Comparison of ENCODE assay signal across 13 cellular contexts in genomic region chr2:174327559-174327897, GRCh38. TPM values are rescaled to one million over a fixed set of nuclear protein-coding genes. Genes with fewer than 3 reads are reported as not detected.
A peak's percentile ranks its signal among the peaks of the same experiment; 100 is the strongest.
DNase-seq lines count a peak whose midpoint lies in the region; ATAC-seq and TF ChIP-seq lines count a peak whose summit lies in the region.
"Had no signal": no experiment of that assay in that cellular context is flagged by ENCODE, and none has a peak within 500 bp of the region (broad histone marks: within the 10 kb centered on the region; RNA-seq: fewer than 3 reads in every experiment).

No MANE protein-coding gene starts in this region.

- H3K27me3 ChIP-seq in ACC112 (ENCODE audit: insufficient read depth, low read length), result peaks cover 70% of the 10 kb centered on the region
- no peaks in the 10 kb centered on the region for H3K27me3 ChIP-seq in Caco-2 (replicated peaks; ENCODE audit: control insufficient read depth, insufficient read depth, low read length)

- intact Hi-C loops in Caco-2 (cut with micrococcal nuclease; ENCODE audit: unreplicated experiment), result no loop called here

- H2AFZ ChIP-seq in ACC112 (ENCODE audit: low read length, unreplicated experiment), result no peak overlapping the region

- H3K36me3 ChIP-seq in ACC112 (ENCODE audit: insufficient read depth, low read length), result no peaks in the 10 kb centered on the region
- H3K36me3 ChIP-seq in Caco-2 (ENCODE audit: control insufficient read depth, insufficient read depth, low read length), result no peaks in the 10 kb centered on the region
- H3K36me3 ChIP-seq: pancreas had no signal

- H3K27ac Mint-ChIP-seq in Caco-2 (ENCODE audit: unreplicated experiment) (no peak overlapping the region), naive B cell (peak overlapping the region in 5 of 6 donors; percentile 42 to 88 (median 66))
- no peak overlapping the region for H3K27ac Mint-ChIP-seq in activated T-helper 17 cell treated with anti-CD3 and anti-CD28 coated beads, Interleukin-2, amount 50 U/mL, for 72 hours

- H3K27me3 Mint-ChIP-seq in Caco-2 (ENCODE audit: insufficient read depth, unreplicated experiment) (peaks cover 8% of the 10 kb centered on the region), naive B cell (peaks cover 76 to 89% (median 80%) of the 10 kb centered on the region in 3 donors)
- peaks cover 81% of the 10 kb centered on the region for H3K27me3 Mint-ChIP-seq in activated T-helper 17 cell treated with anti-CD3 and anti-CD28 coated beads, Interleukin-2, amount 50 U/mL, for 72 hours

- no peak for ATAC-seq in activated T-helper 17 cell treated with anti-CD3 and anti-CD28 coated beads, Interleukin-2, amount 50 U/mL, for 72 hours (replicated peaks)
- no peak for ATAC-seq in naive B cell (ENCODE audit: low read depth in 2 of 2)
- no peak for ATAC-seq in GM18867 (IDR thresholded peaks at IDR 0.05; ENCODE audit: unreplicated experiment)
- ATAC-seq: foreskin keratinocyte had no signal

- no peak for DNase-seq in Caco-2
- no peak for DNase-seq in naive B cell
- DNase-seq in substantia nigra (lab: John Stamatoyannopoulos, UW), result no peak
- DNase-seq in stimulated activated CD8-positive, alpha-beta memory T cell treated with anti-CD3 and anti-CD28 coated beads, Interleukin-4, amount 100 ng/mL, for 48 hours, result no peak
- no peak for DNase-seq in HuH-7 (ENCODE audit: low spot score)
- DNase-seq: cortex of kidney, foreskin keratinocyte, NCI-H1092 treated with DMSO at 0.1 percent for 48 hours, SHP77 had no signal

- peak overlapping the region; percentile 78 for H3K4me3 Mint-ChIP-seq in Caco-2 (ENCODE audit: unreplicated experiment)
- peak overlapping the region; percentile 70 for H3K4me3 Mint-ChIP-seq in activated T-helper 17 cell treated with anti-CD3 and anti-CD28 coated beads, Interleukin-2, amount 50 U/mL, for 72 hours
- peak overlapping the region; percentile 82 to 98 (median 90) for H3K4me3 Mint-ChIP-seq in naive B cell

- H3K36me3 Mint-ChIP-seq in Caco-2 (ENCODE audit: insufficient read depth, unreplicated experiment) (no peaks in the 10 kb centered on the region), naive B cell (peaks cover 0 to 7% of the 10 kb centered on the region in 2 donors)
- H3K36me3 Mint-ChIP-seq in activated T-helper 17 cell treated with anti-CD3 and anti-CD28 coated beads, Interleukin-2, amount 50 U/mL, for 72 hours (ENCODE audit: low read depth), result peaks cover 11% of the 10 kb centered on the region

- no peaks in the 10 kb centered on the region for H3K79me2 ChIP-seq in ACC112 (ENCODE audit: control insufficient read depth, insufficient read depth, low read length, unreplicated experiment)

- CTCF ChIA-PET in Caco-2 (lab: Charles Lee), result no interaction called here

- H3K27ac ChIP-seq in ACC112 (ENCODE audit: low read depth, low read length), result no peak overlapping the region
- H3K27ac ChIP-seq in substantia nigra (ENCODE audit: low read depth, low read length, poor library complexity, severe bottlenecking), result no peak overlapping the region
- H3K27ac ChIP-seq: foreskin keratinocyte, pancreas had no signal

- BruUV-seq in Caco-2 (replicated peaks; lab: Mats Ljungman, UMichigan), result no TSS peak

- H3K4me3 ChIP-seq in ACC112 (ENCODE audit: low read depth, low read length) (peak overlapping the region; percentile 76), Caco-2 (ENCODE audit: low read depth, low read length) (no peak overlapping the region)

- H3K4me1 ChIP-seq in ACC112 (ENCODE audit: control insufficient read depth, insufficient read depth, low read length, unreplicated experiment) (no peaks in the 10 kb centered on the region), Caco-2 (0 out of 2 replicates have a peak, but pooled peaks cover 2% of the 10 kb centered on the region)
- H3K4me1 ChIP-seq: foreskin keratinocyte had no signal

- no peaks in the 10 kb centered on the region for H3K9me3 ChIP-seq in Caco-2
- H3K9me3 ChIP-seq: pancreas had no signal

- H3K9me3 Mint-ChIP-seq in Caco-2 (ENCODE audit: unreplicated experiment) (no peaks in the 10 kb centered on the region), naive B cell (peaks cover 0 to 21% (median 3%) of the 10 kb centered on the region in 7 donors)
- no peaks in the 10 kb centered on the region for H3K9me3 Mint-ChIP-seq in activated T-helper 17 cell treated with anti-CD3 and anti-CD28 coated beads, Interleukin-2, amount 50 U/mL, for 72 hours

- H3K4me1 Mint-ChIP-seq in Caco-2 (ENCODE audit: low read depth, unreplicated experiment) (peaks cover 15% of the 10 kb centered on the region), naive B cell (peaks cover 29 to 41% (median 31%) of the 10 kb centered on the region in 3 donors)
- H3K4me1 Mint-ChIP-seq in activated T-helper 17 cell treated with anti-CD3 and anti-CD28 coated beads, Interleukin-2, amount 50 U/mL, for 72 hours, result peaks cover 15% of the 10 kb centered on the region

- POLR2A ChIA-PET in Caco-2 (lab: Charles Lee), result no interaction called here

- TF ChIP-seq CTCF in Caco-2 (IDR thresholded peaks at IDR 0.05; ENCODE audit: insufficient read depth in 1 of 2, low read depth in 1 of 2, low read length in 1 of 2, severe bottlenecking in 1 of 2, unreplicated experiment in 1 of 2), result no peak

RNA-seq across cellular contexts. Expression of gene SP9, which starts 7.2 kb away (rescaled TPM):
- 2.9 TPM in 2 replicates for total RNA-seq in Caco-2 (2022)
- total RNA-seq in activated T-helper 17 cell treated with anti-CD3 and anti-CD28 coated beads, Interleukin-2, amount 50 U/mL, for 72 hours, result not detected
- polyA plus RNA-seq in naive B cell (ENCODE audit: low read depth in 6 of 6), result not detected
- total RNA-seq: foreskin keratinocyte, pancreas had no signal
- polyA plus RNA-seq: foreskin keratinocyte had no signal

Comparison
In these comparisons a context has a peak if more than half of its experiments do, and no peak if none do; other contexts are left out.
1. H3K27ac Mint-ChIP-seq: peak in naive B cell (5 of 6); none in Caco-2 (single experiment) and activated T-helper 17 cell treated with anti-CD3 and anti-CD28 coated beads, Interleukin-2, amount 50 U/mL, for 72 hours (single experiment).
2. Peak in every context shown above with its lines, with median percentiles within 50 percentile points of each other: H3K4me3 Mint-ChIP-seq.